Comparison of ENCODE assay signal across 18 cellular contexts in the genomic region with DNA sequence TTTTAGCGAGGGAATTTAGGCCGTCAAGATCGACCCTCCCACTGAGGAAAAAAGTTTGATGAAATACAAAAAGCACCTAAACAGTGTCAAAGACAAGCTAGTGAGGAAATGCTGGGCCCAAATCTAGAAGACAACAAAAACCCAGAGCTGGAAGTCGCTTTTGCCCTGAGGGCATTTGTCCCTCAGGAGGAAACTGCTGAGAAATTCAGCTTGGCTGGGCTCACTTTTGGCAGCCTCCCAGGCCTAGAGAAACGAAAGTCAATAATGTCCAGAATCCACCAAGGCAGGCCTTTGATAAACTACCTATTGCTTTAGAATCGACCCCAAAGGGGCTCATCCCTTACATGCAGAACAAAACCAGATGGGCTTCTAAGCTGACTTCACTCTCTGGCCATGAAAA. TPM values are rescaled to one million over a fixed set of nuclear protein-coding genes. Genes with fewer than 3 reads are reported as not detected.
A peak's percentile ranks its signal among the peaks of the same experiment; 100 is the strongest.
DNase-seq lines count a peak whose midpoint lies in the region; ATAC-seq and TF ChIP-seq lines count a peak whose summit lies in the region.
"Had no signal": no experiment of that assay in that cellular context is flagged by ENCODE, and none has a peak within 500 bp of the region (broad histone marks: within the 10 kb centered on the region; RNA-seq: fewer than 3 reads in every experiment).

No MANE protein-coding gene starts in this region.

- in situ Hi-C loops in GM23248 (cut with MboI) = no loop called here

- H3K27me3 Mint-ChIP-seq in Calu3 (ENCODE audit: unreplicated experiment) = peaks cover 56% of the 10 kb centered on the region
- H3K27me3 Mint-ChIP-seq in activated B cell treated with CpG ODN at 0.5 μM for 24 hours = peaks cover 11% of the 10 kb centered on the region
- peaks cover 16% of the 10 kb centered on the region for H3K27me3 Mint-ChIP-seq in mesothelial cell of epicardium (ENCODE audit: low read depth)
- peaks cover 11% of the 10 kb centered on the region for H3K27me3 Mint-ChIP-seq in Caco-2 (ENCODE audit: insufficient read depth, unreplicated experiment)

- ATAC-seq in activated B cell treated with CpG ODN at 0.5 μM for 24 hours (ENCODE audit: low read depth) (no peak), HG03025 (IDR thresholded peaks at IDR 0.05; ENCODE audit: low FRiP score, unreplicated experiment) (no peak)

- no peak overlapping the region for H2AFZ ChIP-seq in GM23248

- H3K27me3 ChIP-seq in GM23248 (replicated peaks; ENCODE audit: insufficient read depth) (peaks cover 24% of the 10 kb centered on the region), Caco-2 (replicated peaks; ENCODE audit: control insufficient read depth, insufficient read depth, low read length) (no peaks in the 10 kb centered on the region)
- H3K27me3 ChIP-seq: BLaER1, vagina had no signal

- no peaks in the 10 kb centered on the region for H3K36me3 ChIP-seq in GM23248 (ENCODE audit: low read depth)
- H3K36me3 ChIP-seq in Caco-2 (ENCODE audit: control insufficient read depth, insufficient read depth, low read length) = no peaks in the 10 kb centered on the region
- H3K36me3 ChIP-seq: BLaER1, vagina had no signal

- H3K9me3 Mint-ChIP-seq in Calu3 (ENCODE audit: low read depth, unreplicated experiment) (no peaks in the 10 kb centered on the region), activated B cell treated with CpG ODN at 0.5 μM for 24 hours (no peaks in the 10 kb centered on the region), mesothelial cell of epicardium (peaks cover 4% of the 10 kb centered on the region), Caco-2 (ENCODE audit: unreplicated experiment) (peaks cover 10% of the 10 kb centered on the region)

- H3K27ac Mint-ChIP-seq in Calu3 (ENCODE audit: unreplicated experiment) = no peak overlapping the region
- peak overlapping the region; percentile 16 for H3K27ac Mint-ChIP-seq in activated B cell treated with CpG ODN at 0.5 μM for 24 hours
- peak overlapping the region; percentile 36 for H3K27ac Mint-ChIP-seq in mesothelial cell of epicardium
- H3K27ac Mint-ChIP-seq in Caco-2 (ENCODE audit: unreplicated experiment) = no peak overlapping the region

- H3K9me2 ChIP-seq in GM23248 (ENCODE audit: insufficient read depth) = no peaks in the 10 kb centered on the region

- WGBS in GM23248 (ENCODE audit: low coverage in 1 of 2, low lambda C conversion rate in 2 of 2, missing lambda C conversion rate in 2 of 2), 2 experiments = 37 to 45% methylated on average over 6 of the region's 6 CpGs

- H3F3A ChIP-seq in GM23248 (ENCODE audit: insufficient read depth) = no peaks in the 10 kb centered on the region

- BruUV-seq in Calu3 (replicated peaks; lab: Mats Ljungman, UMichigan) (no TSS peak), Caco-2 (replicated peaks; lab: Mats Ljungman, UMichigan) (no TSS peak)

- no peak overlapping the region for H3K4me2 ChIP-seq in GM23248 (ENCODE audit: unreplicated experiment)
- H3K4me2 ChIP-seq: BLaER1 had no signal

- DNase-seq in Calu3 = peak; percentile 82
- DNase-seq in GM23248 = peak; percentile 17
- DNase-seq in activated B cell treated with CpG ODN at 0.5 μM for 24 hours = no peak
- DNase-seq in mesothelial cell of epicardium (ENCODE audit: low spot score in 2 of 2, unreplicated experiment in 2 of 2) = no peak
- DNase-seq in Caco-2 = no peak
- no peak for DNase-seq in iPS-NIHi11 (ENCODE audit: low spot score)
- DNase-seq: GDM1; glutamatergic neuron; Karpas-422; NCI-H1930; SHP77 treated with DMSO at 0.1 percent for 48 hours; stimulated activated naive CD4-positive, alpha-beta T cell treated with Interleukin-2 at 50 U/mL for 16 hours had no signal

- H3K4me3 ChIP-seq in GM23248 = no peak overlapping the region
- no peak overlapping the region for H3K4me3 ChIP-seq in Caco-2 (ENCODE audit: low read depth, low read length)
- H3K4me3 ChIP-seq: BLaER1, skin epidermis, vagina had no signal

- H3K4me1 Mint-ChIP-seq in Calu3 (ENCODE audit: low read depth, unreplicated experiment) (peaks cover 8% of the 10 kb centered on the region), activated B cell treated with CpG ODN at 0.5 μM for 24 hours (no peaks in the 10 kb centered on the region), mesothelial cell of epicardium (peaks cover 8% of the 10 kb centered on the region), Caco-2 (ENCODE audit: low read depth, unreplicated experiment) (no peaks in the 10 kb centered on the region)

- POLR2A ChIA-PET in activated B cell treated with CpG ODN at 0.5 μM for 24 hours (lab: Charles Lee) = no interaction called here
- POLR2A ChIA-PET in Caco-2 (lab: Charles Lee) = no interaction called here

- H3K79me2 ChIP-seq in GM23248 (ENCODE audit: insufficient read depth) = no peaks in the 10 kb centered on the region

- intact Hi-C loops in Calu3 (cut with micrococcal nuclease; ENCODE audit: unreplicated experiment) (no loop called here), activated B cell treated with CpG ODN at 0.5 μM for 24 hours (cut with micrococcal nuclease) (no loop called here), Caco-2 (cut with micrococcal nuclease; ENCODE audit: unreplicated experiment) (no loop called here)

- H3K4me1 ChIP-seq in GM23248 (ENCODE audit: insufficient read depth) = no peaks in the 10 kb centered on the region
- no peaks in the 10 kb centered on the region for H3K4me1 ChIP-seq in Caco-2
- H3K4me1 ChIP-seq: vagina had no signal

- H3K27ac ChIP-seq in GM23248 = no peak overlapping the region
- H3K27ac ChIP-seq: BLaER1, skin epidermis, vagina had no signal

- no peak overlapping the region for H3K9ac ChIP-seq in GM23248
- H3K9ac ChIP-seq: BLaER1 had no signal

- CTCF ChIA-PET in Calu3 (lab: Charles Lee) = interaction anchor here (0.6 to 1.8 kb wide), 4 partner anchors 11 to 40 kb away, joined by 3 to 12 read pairs (median 4); no protein-coding TSS in a partner anchor
- CTCF ChIA-PET in activated B cell treated with CpG ODN at 0.5 μM for 24 hours (lab: Charles Lee) = no interaction called here
- CTCF ChIA-PET in Caco-2 (lab: Charles Lee) = no interaction called here

- H3K36me3 Mint-ChIP-seq in Calu3 (ENCODE audit: insufficient read depth, unreplicated experiment) (no peaks in the 10 kb centered on the region), activated B cell treated with CpG ODN at 0.5 μM for 24 hours (ENCODE audit: low read depth) (no peaks in the 10 kb centered on the region), mesothelial cell of epicardium (no peaks in the 10 kb centered on the region), Caco-2 (ENCODE audit: insufficient read depth, unreplicated experiment) (no peaks in the 10 kb centered on the region)

- no peaks in the 10 kb centered on the region for H3K9me3 ChIP-seq in GM23248 (ENCODE audit: low read depth)
- H3K9me3 ChIP-seq in Caco-2 = no peaks in the 10 kb centered on the region
- H3K9me3 ChIP-seq: BLaER1, vagina had no signal

- no peak for TF ChIP-seq CTCF in Calu3 (IDR thresholded peaks at IDR 0.05; ENCODE audit: unreplicated experiment)
- TF ChIP-seq CTCF in activated B cell treated with CpG ODN at 0.5 μM for 24 hours (IDR thresholded peaks at IDR 0.05) = no peak
- no peak for TF ChIP-seq CTCF in mesothelial cell of epicardium (IDR thresholded peaks at IDR 0.05; ENCODE audit: unreplicated experiment)
- TF ChIP-seq CTCF in Caco-2 (IDR thresholded peaks at IDR 0.05; ENCODE audit: insufficient read depth in 1 of 2, low read depth in 1 of 2, low read length in 1 of 2, severe bottlenecking in 1 of 2, unreplicated experiment in 1 of 2) = no peak

- no peak overlapping the region for H3K4me3 Mint-ChIP-seq in Calu3 (ENCODE audit: low read depth, unreplicated experiment)
- no peak overlapping the region for H3K4me3 Mint-ChIP-seq in activated B cell treated with CpG ODN at 0.5 μM for 24 hours
- H3K4me3 Mint-ChIP-seq in mesothelial cell of epicardium = no peak overlapping the region
- no peak overlapping the region for H3K4me3 Mint-ChIP-seq in Caco-2 (ENCODE audit: unreplicated experiment)

- H4K20me1 ChIP-seq in GM23248 (ENCODE audit: insufficient read depth) = no peaks in the 10 kb centered on the region
- H4K20me1 ChIP-seq: BLaER1 had no signal

RNA-seq across cellular contexts. Expression of gene SYT2, which starts 38.9 kb away (rescaled TPM):
- not detected in 2 replicates for total RNA-seq in Calu3 (2022)
- not detected in 2 replicates for total RNA-seq in GM23248 (2014; rRNA removed; shearing (Covaris generic))
- 0.03 and 0.05 TPM in 2 replicates for polyA plus RNA-seq in GM23248 (2016; fragmentation: Nextera tagmentation; extraction: Ambion mirVana)
- total RNA-seq in activated B cell treated with CpG ODN at 0.5 μM for 24 hours = not detected in 2 replicates
- total RNA-seq in mesothelial cell of epicardium = 3.1 to 3.3 TPM (median 3.1 TPM) in 3 replicates
- total RNA-seq in Caco-2 (2022) = 0.07 and 0.09 TPM in 2 replicates
- total RNA-seq: osteoblast, vagina had no signal
- polyA plus RNA-seq: keratinocyte had no signal

Comparison
In these comparisons a context has a peak if more than half of its experiments do, and no peak if none do; other contexts are left out.
1. DNase-seq: peak in Calu3 (single experiment) and GM23248 (single experiment); none in activated B cell treated with CpG ODN at 0.5 μM for 24 hours (single experiment), mesothelial cell of epicardium (0 of 2), Caco-2 (0 of 2) and iPS-NIHi11 (single experiment).
2. H3K27ac Mint-ChIP-seq: peak in activated B cell treated with CpG ODN at 0.5 μM for 24 hours (single experiment) and mesothelial cell of epicardium (single experiment); none in Calu3 (single experiment) and Caco-2 (single experiment).